30 cellular contexts compared by ENCODE assay signal in the genomic region with DNA sequence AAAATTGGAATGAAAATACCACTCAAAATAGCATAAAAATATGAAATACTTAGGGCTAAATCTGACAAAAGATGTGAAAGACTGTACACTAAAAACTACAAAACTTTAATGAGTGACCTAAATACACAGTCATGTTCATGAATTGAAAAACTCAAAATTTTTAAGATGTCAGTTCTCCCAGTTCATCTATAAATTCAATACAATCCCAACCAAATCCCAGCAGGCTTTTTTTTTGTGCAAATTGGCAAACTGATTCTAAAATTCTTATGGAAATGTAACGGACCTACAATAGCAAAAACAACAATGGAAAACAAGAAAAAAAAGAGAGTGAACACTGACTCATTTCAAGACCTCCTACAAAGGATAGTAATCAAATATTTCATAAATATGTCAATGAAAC. TPM values are rescaled to one million over a fixed set of nuclear protein-coding genes. Genes with fewer than 3 reads are reported as not detected.
"Had no signal": no experiment of that assay in that cellular context is flagged by ENCODE, and none has a peak within 500 bp of the region (broad histone marks: within the 10 kb centered on the region; RNA-seq: fewer than 3 reads in every experiment).

No MANE protein-coding gene starts in this region.

- H3K9me3 ChIP-seq: stomach, suprapubic skin, testis, thoracic aorta, thyroid gland, tibial artery, transverse colon, upper lobe of left lung, upper lobe of right lung, uterus, vagina had no signal

- H3K9me3 Mint-ChIP-seq: stimulated activated effector memory CD8-positive, alpha-beta T cell treated with anti-CD3 and anti-CD28 coated beads, Interleukin-12 subunit alpha, Interleukin-12 subunit beta, amount 100 ng/mL, for 72 hours; stimulated activated memory B cell treated with anti-CD40 and anti-IgM and Interleukin-4, amounts not matched to agents 10 μg/mL and 1 μg/mL and 100 μg/mL, for 72 hours; stimulated activated naive CD8-positive, alpha-beta T cell treated with anti-CD3 and anti-CD28 coated beads, Interleukin-15, Interleukin-2, amounts not matched to agents 100 ng/mL and 50 ng/mL, for 24 hours; type B pancreatic cell had no signal

- H3K4me1 ChIP-seq: stomach, suprapubic skin, testis, thyroid gland, tibial artery, transverse colon, upper lobe of right lung, uterus, vagina had no signal

- H3K27ac ChIP-seq: stomach, suprapubic skin, testis, thoracic aorta, thyroid gland, tibial artery, transverse colon, upper lobe of left lung, upper lobe of right lung, uterus, vagina had no signal

- H3K36me3 ChIP-seq: stomach, suprapubic skin, thoracic aorta, thyroid gland, tibial artery, transverse colon, upper lobe of left lung, upper lobe of right lung, uterus, vagina had no signal

- H3K4me1 Mint-ChIP-seq: stimulated activated effector memory CD8-positive, alpha-beta T cell treated with anti-CD3 and anti-CD28 coated beads, Interleukin-12 subunit alpha, Interleukin-12 subunit beta, amount 100 ng/mL, for 72 hours; stimulated activated memory B cell treated with anti-CD40 and anti-IgM and Interleukin-4, amounts not matched to agents 10 μg/mL and 1 μg/mL and 100 μg/mL, for 72 hours; stimulated activated naive CD8-positive, alpha-beta T cell treated with anti-CD3 and anti-CD28 coated beads, Interleukin-15, amount 100 ng/mL, for 72 hours had no signal

- FAIRE-seq: urothelium cell line had no signal

- H3K4me3 Mint-ChIP-seq: stimulated activated effector memory CD8-positive, alpha-beta T cell treated with anti-CD3 and anti-CD28 coated beads, Interleukin-12 subunit alpha, Interleukin-12 subunit beta, amount 100 ng/mL, for 72 hours; stimulated activated memory B cell treated with anti-CD40 and anti-IgM and Interleukin-4, amounts not matched to agents 10 μg/mL and 1 μg/mL and 100 μg/mL, for 72 hours; stimulated activated naive B cell treated with anti-CD40 and anti-IgM and Interleukin-4, amounts not matched to agents 10 μg/mL and 1 μg/mL and 100 μg/mL, for 72 hours; stimulated activated naive CD8-positive, alpha-beta T cell treated with anti-CD3 and anti-CD28 coated beads, Interleukin-15, amount 100 ng/mL, for 72 hours; stimulated activated naive CD8-positive, alpha-beta T cell treated with anti-CD3 and anti-CD28 coated beads, Interleukin-15, Interleukin-2, amounts not matched to agents 100 ng/mL and 50 ng/mL, for 24 hours; type B pancreatic cell had no signal

- H3K27ac Mint-ChIP-seq: stimulated activated effector memory CD8-positive, alpha-beta T cell treated with anti-CD3 and anti-CD28 coated beads, Interleukin-12 subunit alpha, Interleukin-12 subunit beta, amount 100 ng/mL, for 72 hours; stimulated activated memory B cell treated with anti-CD40 and anti-IgM and Interleukin-4, amounts not matched to agents 10 μg/mL and 1 μg/mL and 100 μg/mL, for 72 hours; stimulated activated naive B cell treated with anti-CD40 and anti-IgM and Interleukin-4, amounts not matched to agents 10 μg/mL and 1 μg/mL and 100 μg/mL, for 72 hours; stimulated activated naive CD8-positive, alpha-beta T cell treated with anti-CD3 and anti-CD28 coated beads, Interleukin-15, amount 100 ng/mL, for 72 hours; stimulated activated naive CD8-positive, alpha-beta T cell treated with anti-CD3 and anti-CD28 coated beads, Interleukin-15, Interleukin-2, amounts not matched to agents 100 ng/mL and 50 ng/mL, for 24 hours; type B pancreatic cell had no signal

- H3K36me3 Mint-ChIP-seq: stimulated activated effector memory CD8-positive, alpha-beta T cell treated with anti-CD3 and anti-CD28 coated beads, Interleukin-12 subunit alpha, Interleukin-12 subunit beta, amount 100 ng/mL, for 72 hours; stimulated activated memory B cell treated with anti-CD40 and anti-IgM and Interleukin-4, amounts not matched to agents 10 μg/mL and 1 μg/mL and 100 μg/mL, for 72 hours; type B pancreatic cell had no signal

- H3K27me3 ChIP-seq: stomach, suprapubic skin, testis, thyroid gland, tibial artery, transverse colon, upper lobe of left lung, upper lobe of right lung, uterus, vagina had no signal

- H3K4me3 ChIP-seq: stomach, suprapubic skin, testis, thoracic aorta, thyroid gland, tibial artery, transverse colon, upper lobe of left lung, upper lobe of right lung, uterus, vagina had no signal

- DNase-seq: stimulated activated CD4-positive, alpha-beta T cell treated with anti-CD3 and anti-CD28 coated beads, Interleukin-2, amount 100 ng/mL, for 48 hours; stimulated activated CD4-positive, alpha-beta T cell treated with anti-CD3 and anti-CD28 coated beads, Interleukin-4, amount 100 ng/mL, for 1 hour; stimulated activated CD4-positive, alpha-beta T cell treated with anti-CD3 and anti-CD28 coated beads, Interleukin-4, amount 100 ng/mL, for 24 hours; stimulated activated CD4-positive, alpha-beta T cell treated with anti-CD3 and anti-CD28 coated beads, Interleukin-4, amount 100 ng/mL, for 4 hours; stimulated activated CD8-positive, alpha-beta memory T cell treated with anti-CD3 and anti-CD28 coated beads, Interleukin-4, amount 100 ng/mL, for 48 hours; stimulated activated naive B cell treated with anti-CD40 and anti-IgM and Interleukin-4, amounts not matched to agents 10 μg/mL and 1 μg/mL and 100 μg/mL, for 72 hours; stimulated activated naive CD4-positive, alpha-beta T cell; stimulated activated naive CD4-positive, alpha-beta T cell treated with Interleukin-2 at 50 U/mL for 16 hours; stimulated activated naive CD8-positive, alpha-beta T cell treated with anti-CD3 and anti-CD28 coated beads, Interleukin-15, amount 100 ng/mL, for 72 hours; stimulated activated naive CD8-positive, alpha-beta T cell treated with anti-CD3 and anti-CD28 coated beads, Interleukin-15, Interleukin-2, amounts not matched to agents 100 U/mL and 50 U/mL, for 24 hours; stomach; substantia nigra; testis; thyroid gland; tibial artery; transverse colon; trophoblast cell; upper lobe of left lung; upper lobe of right lung; uterus had no signal

- H3K27me3 Mint-ChIP-seq: stimulated activated memory B cell treated with anti-CD40 and anti-IgM and Interleukin-4, amounts not matched to agents 10 μg/mL and 1 μg/mL and 100 μg/mL, for 72 hours had no signal

RNA-seq across cellular contexts. Expression of a gene that starts 46.4 kb away (rescaled TPM):
- total RNA-seq: subcutaneous adipose tissue, temporal lobe, thoracic aorta, upper lobe of left lung, upper lobe of right lung, uterus, vagina had no signal
